Comparison of ENCODE assay signal across 8 cellular contexts in genomic region chr1:24027838-24028468, GRCh38. TPM values are rescaled to one million over a fixed set of nuclear protein-coding genes. Genes with fewer than 3 reads are reported as not detected.
DNase-seq lines count a peak whose midpoint lies in the region; ATAC-seq and TF ChIP-seq lines count a peak whose summit lies in the region.

No MANE protein-coding gene starts in this region.

- H3K9me3 ChIP-seq in IMR-90 (ENCODE audit: control insufficient read depth, insufficient read depth, low read length) = no peaks in the 10 kb centered on the region
- no peaks in the 10 kb centered on the region for H3K9me3 ChIP-seq in WERI-Rb-1 (ENCODE audit: severe bottlenecking)
- no peaks in the 10 kb centered on the region for H3K9me3 ChIP-seq in tibial nerve
- no peaks in the 10 kb centered on the region for H3K9me3 ChIP-seq in MG63

- H3K27me3 ChIP-seq in IMR-90 (ENCODE audit: control insufficient read depth, insufficient read depth, low read length) = no peaks in the 10 kb centered on the region
- H3K27me3 ChIP-seq in WERI-Rb-1 (ENCODE audit: insufficient read depth, low read depth, severe bottlenecking) = no peaks in the 10 kb centered on the region
- H3K27me3 ChIP-seq in tibial nerve = no peaks in the 10 kb centered on the region
- H3K27me3 ChIP-seq in MG63 = no peaks in the 10 kb centered on the region

- no peak overlapping the region for H3K56ac ChIP-seq in IMR-90 (ENCODE audit: extremely low read depth, insufficient read depth, low read length)

- BruUV-seq in IMR-90 (replicated peaks; lab: Mats Ljungman, UMichigan) = no TSS peak

- H3K4me1 ChIP-seq in IMR-90 (ENCODE audit: control insufficient read depth, insufficient read depth, low read length) = no peaks in the 10 kb centered on the region; the same call in 1 of the 2 replicates
- peaks cover 0 to 15% (median under 1%) of the 10 kb centered on the region in 4 donors for H3K4me1 ChIP-seq in tibial nerve

- TF ChIP-seq POLR2A in IMR-90 (IDR thresholded peaks at IDR 0.05; ENCODE audit: low read depth, low read length) = no peak
- no peak for TF ChIP-seq POLR2A in tibial nerve (IDR thresholded peaks at IDR 0.05)

- no peak overlapping the region for H3K23ac ChIP-seq in IMR-90 (ENCODE audit: low read depth, low read length)

- TF ChIP-seq CTCF in IMR-90 (conservative IDR thresholded peaks at IDR 0.05; ENCODE audit: low read depth, low read length) (peak; percentile 70), WERI-Rb-1 (IDR thresholded peaks at IDR 0.05; ENCODE audit: low read depth, low read length) (peak; percentile 27; the same call in 1 of the 2 replicates), tibial nerve (IDR thresholded peaks at IDR 0.05) (peak; percentile 36 to 64 (median 55))

- H3K9ac ChIP-seq in IMR-90 (ENCODE audit: low read depth, low read length) = no peak overlapping the region

- H3K4ac ChIP-seq in IMR-90 (ENCODE audit: low read depth, low read length) = no peak overlapping the region

- DNase-seq in COLO829 (ENCODE audit: low spot score) (peak; percentile 57), IMR-90 (peak; percentile 73), WERI-Rb-1 (no peak), left ventricle myocardium superior (no peak), tibial nerve (ENCODE audit: low spot score in 2 of 2) (no peak), MG63 (no peak)
- DNase-seq in activated CD4-positive, CD25-positive, alpha-beta regulatory T cell treated with anti-CD3 and anti-CD28 coated beads, Interleukin-2, amount 50 U/mL, for 72 hours = no peak

- no peak overlapping the region for H2AFZ ChIP-seq in IMR-90 (replicated peaks; ENCODE audit: low read length, poor library complexity)

- no peak overlapping the region for H3K4me2 ChIP-seq in IMR-90 (ENCODE audit: low read depth, low read length)

- H3K27ac ChIP-seq in IMR-90 (ENCODE audit: insufficient read depth, low read length) (no peak overlapping the region), WERI-Rb-1 (no peak overlapping the region), tibial nerve (peak overlapping the region in 2 of 4 donors; percentile 17 to 40)

- no peak overlapping the region for H2AK9ac ChIP-seq in IMR-90 (replicated peaks; ENCODE audit: low read depth, low read length, poor library complexity)

- peak in 1 of 2 donors; percentile 37 for TF ChIP-seq EP300 in tibial nerve (IDR thresholded peaks at IDR 0.05)

- H3K18ac ChIP-seq in IMR-90 (ENCODE audit: low read depth, low read length) = no peak overlapping the region

- H3K36me3 ChIP-seq in IMR-90 (ENCODE audit: control insufficient read depth, insufficient read depth, low read length) (no peaks in the 10 kb centered on the region), WERI-Rb-1 (no peaks in the 10 kb centered on the region), tibial nerve (no peaks in the 10 kb centered on the region), MG63 (no peaks in the 10 kb centered on the region)

- no peak overlapping the region for H4K5ac ChIP-seq in IMR-90 (ENCODE audit: low read depth, low read length)

- no peak overlapping the region for H4K91ac ChIP-seq in IMR-90 (ENCODE audit: insufficient read depth, low read depth, low read length)

- H3K79me1 ChIP-seq in IMR-90 (ENCODE audit: low read depth in 1 of 2, low read length in 2 of 2) = no peaks in the 10 kb centered on the region

- H3K4me3 ChIP-seq in IMR-90 (ENCODE audit: insufficient read depth, low read depth, low read length) = no peak overlapping the region
- H3K4me3 ChIP-seq in WERI-Rb-1 (ENCODE audit: low read depth, low read length) = no peak overlapping the region
- no peak overlapping the region for H3K4me3 ChIP-seq in tibial nerve
- H3K4me3 ChIP-seq in MG63 = no peak overlapping the region

- dilution Hi-C loops in IMR-90 (cut with HindIII; ENCODE audit: low sequenced_read_pairs, unreplicated experiment) = no loop called here

- H4K8ac ChIP-seq in IMR-90 (ENCODE audit: low read depth in 2 of 2, low read length in 2 of 2) = no peak overlapping the region

- H2AK5ac ChIP-seq in IMR-90 (ENCODE audit: low read depth, low read length) = no peak overlapping the region

- in situ Hi-C loops in IMR-90 (cut with MboI; ENCODE audit: low sequenced_read_pairs) = no loop called here

- H3K14ac ChIP-seq in IMR-90 (replicated peaks; ENCODE audit: low read depth, low read length) = no peak overlapping the region

- no CpG with 5 or more reads among the region's 4 CpGs for WGBS in IMR-90 (ENCODE audit: extremely low coverage in 2 of 2, insufficient read length in 1 of 2), 2 experiments
- 60 to 63% methylated on average over 4 of the region's 4 CpGs for WGBS in tibial nerve, 2 donors

- CTCF ChIA-PET in IMR-90 (lab: Yijun Ruan, JAX) = interaction anchor here (0.7 to 1.4 kb wide), 6 partner anchors 9 to 76 kb away, joined by 3 to 6 read pairs (median 4); no protein-coding TSS in a partner anchor

- peaks cover 3% of the 10 kb centered on the region; the same call in 1 of the 2 replicates for H3K9me1 ChIP-seq in IMR-90 (ENCODE audit: insufficient read depth, low read length)

- no peak overlapping the region for H2BK20ac ChIP-seq in IMR-90 (ENCODE audit: low read depth, low read length)

- ATAC-seq in IMR-90 (ENCODE audit: low read depth) (peak; percentile 90), left ventricle myocardium superior (peak; percentile 80), GM21786 (IDR thresholded peaks at IDR 0.05; ENCODE audit: unreplicated experiment) (no peak)

- POLR2A ChIA-PET in IMR-90 (lab: Charles Lee; ENCODE audit: unreplicated experiment) = interaction anchor here (0.7 to 0.8 kb wide), 2 partner anchors 62 to 64 kb away, joined by 3 read pairs; no protein-coding TSS in a partner anchor

- H2BK15ac ChIP-seq in IMR-90 (ENCODE audit: low read depth, low read length) = no peak overlapping the region

- peak; percentile 73 for TF ChIP-seq RAD21 in IMR-90 (IDR thresholded peaks at IDR 0.05; ENCODE audit: low read length)

- H2BK5ac ChIP-seq in IMR-90 (ENCODE audit: low read depth, low read length, poor library complexity, severe bottlenecking) = no peak overlapping the region

- H4K20me1 ChIP-seq in IMR-90 (ENCODE audit: insufficient read depth, low read length) = no peaks in the 10 kb centered on the region

- no peak overlapping the region for H2BK120ac ChIP-seq in IMR-90 (ENCODE audit: low read depth, low read length)

- intact Hi-C loops in IMR-90 (cut with micrococcal nuclease) (loop anchor here (1.0 to 5.0 kb wide), 3 partner anchors 48 to 221 kb away; partner anchors contain the start of gene SRSF10), left ventricle myocardium superior (cut with micrococcal nuclease) (loop anchor here (5.0 kb wide), 1 partner anchor 71 kb away; the partner anchor contains the start of gene PNRC2)

TF ChIP-seq in IMR-90, 13 proteins besides CTCF, POLR2A, EP300 and RAD21:
- TF ChIP-seq CHD1 (IDR thresholded peaks at IDR 0.05; ENCODE audit: low read depth, low read length) = no peak
- TF ChIP-seq SMC3 (IDR thresholded peaks at IDR 0.05; ENCODE audit: low read depth, low read length) = peak; percentile 76
- no peak for TF ChIP-seq ELK1 (IDR thresholded peaks at IDR 0.05; ENCODE audit: borderline replicate concordance, low read depth, low read length)
TF ChIP-seq in IMR-90: peak in this region for 1.

RNA-seq across cellular contexts. Expression of gene SRSF10, which starts 47.8 kb away (rescaled TPM):
- total RNA-seq in IMR-90 (2012; rRNA removed) (110 and 189 TPM in 2 replicates), left ventricle myocardium superior (57.6 TPM), tibial nerve (100 to 1,000 TPM in 1 of 4 donors, 10 to 100 TPM in 3; 58.6 to 113 (median 89.9) TPM)
- 76.2 and 90.1 TPM in 2 replicates for polyA plus RNA-seq in IMR-90 (2012; rRNA removed)
- 75.8 and 86.2 TPM in 2 replicates for polyA plus RNA-seq in IMR-90 (2012; cell fraction: cytosol; rRNA removed)
- polyA plus RNA-seq in IMR-90 (2012; cell fraction: nucleus; rRNA removed; ENCODE audit: low replicate concordance) = 46.9 and 169 TPM in 2 replicates
- total RNA-seq in MG63 (2014; rRNA removed; shearing (Covaris generic); ENCODE audit: low replicate concordance) = 40.0 and 46.4 TPM in 2 replicates

Comparison
In these comparisons a context has a peak if more than half of its experiments do, and no peak if none do; other contexts are left out.
1. DNase-seq: peak in COLO829 (single experiment) and IMR-90 (single experiment); none in WERI-Rb-1 (single experiment), left ventricle myocardium superior (single experiment), tibial nerve (0 of 2), MG63 (single experiment) and activated CD4-positive, CD25-positive, alpha-beta regulatory T cell treated with anti-CD3 and anti-CD28 coated beads, Interleukin-2, amount 50 U/mL, for 72 hours (single experiment).
2. Peak in every context shown above with its lines, with median percentiles within 50 percentile points of each other: CTCF ChIP-seq.